In genomic region chr6:153140299-153140698, GRCh38 we compare ENCODE assay signal across 15 cellular contexts. TPM values are rescaled to one million over a fixed set of nuclear protein-coding genes. Genes with fewer than 3 reads are reported as not detected.
DNase-seq lines count a peak whose midpoint lies in the region; ATAC-seq and TF ChIP-seq lines count a peak whose summit lies in the region.
"Had no signal": no experiment of that assay in that cellular context is flagged by ENCODE, and none has a peak within 500 bp of the region (broad histone marks: within the 10 kb centered on the region; RNA-seq: fewer than 3 reads in every experiment).

No MANE protein-coding gene starts in this region.

- no peaks in the 10 kb centered on the region for H3K27me3 Mint-ChIP-seq in activated CD8-positive, alpha-beta memory T cell treated with anti-CD3 and anti-CD28 coated beads, Interleukin-2, amount 10 ng/mL, durations not matched to agents 7 days and 5 days
- no peaks in the 10 kb centered on the region for H3K27me3 Mint-ChIP-seq in activated CD4-positive, alpha-beta T cell treated with anti-CD3 and anti-CD28 coated beads, Interleukin-2, amount 10 ng/mL, durations not matched to agents 7 days and 5 days
- no peaks in the 10 kb centered on the region for H3K27me3 Mint-ChIP-seq in activated naive CD4-positive, alpha-beta T cell treated with anti-CD3 and anti-CD28 coated beads, Interleukin-2, amount 10 ng/mL, durations not matched to agents 7 days and 5 days
- H3K27me3 Mint-ChIP-seq: activated naive CD8-positive, alpha-beta T cell treated with anti-CD3 and anti-CD28 coated beads, Interleukin-2, amount 10 ng/mL, durations not matched to agents 7 days and 5 days had no signal

- H3K36me3 Mint-ChIP-seq in activated CD8-positive, alpha-beta memory T cell treated with anti-CD3 and anti-CD28 coated beads, Interleukin-2, amount 10 ng/mL, durations not matched to agents 7 days and 5 days, result no peaks in the 10 kb centered on the region
- H3K36me3 Mint-ChIP-seq in activated CD4-positive, alpha-beta T cell treated with anti-CD3 and anti-CD28 coated beads, Interleukin-2, amount 10 ng/mL, durations not matched to agents 7 days and 5 days (ENCODE audit: low read depth), result no peaks in the 10 kb centered on the region
- H3K36me3 Mint-ChIP-seq in activated naive CD4-positive, alpha-beta T cell treated with anti-CD3 and anti-CD28 coated beads, Interleukin-2, amount 10 ng/mL, durations not matched to agents 7 days and 5 days, result no peaks in the 10 kb centered on the region
- H3K36me3 Mint-ChIP-seq: activated naive CD8-positive, alpha-beta T cell treated with anti-CD3 and anti-CD28 coated beads, Interleukin-2, amount 10 ng/mL, durations not matched to agents 7 days and 5 days had no signal

- H3K4me1 Mint-ChIP-seq in activated CD8-positive, alpha-beta memory T cell treated with anti-CD3 and anti-CD28 coated beads, Interleukin-2, amount 10 ng/mL, durations not matched to agents 7 days and 5 days, result no peaks in the 10 kb centered on the region
- H3K4me1 Mint-ChIP-seq in activated CD4-positive, alpha-beta T cell treated with anti-CD3 and anti-CD28 coated beads, Interleukin-2, amount 10 ng/mL, durations not matched to agents 7 days and 5 days, result no peaks in the 10 kb centered on the region
- no peaks in the 10 kb centered on the region for H3K4me1 Mint-ChIP-seq in activated naive CD4-positive, alpha-beta T cell treated with anti-CD3 and anti-CD28 coated beads, Interleukin-2, amount 10 ng/mL, durations not matched to agents 7 days and 5 days
- H3K4me1 Mint-ChIP-seq: activated naive CD8-positive, alpha-beta T cell treated with anti-CD3 and anti-CD28 coated beads, Interleukin-2, amount 10 ng/mL, durations not matched to agents 7 days and 5 days had no signal

- no peak for ATAC-seq in activated CD8-positive, alpha-beta memory T cell treated with anti-CD3 and anti-CD28 coated beads, Interleukin-2, amount 10 ng/mL, durations not matched to agents 7 days and 5 days
- ATAC-seq: psoas muscle had no signal

- H3K4me3 Mint-ChIP-seq in activated CD8-positive, alpha-beta memory T cell treated with anti-CD3 and anti-CD28 coated beads, Interleukin-2, amount 10 ng/mL, durations not matched to agents 7 days and 5 days, result no peak overlapping the region
- H3K4me3 Mint-ChIP-seq in activated CD4-positive, alpha-beta T cell treated with anti-CD3 and anti-CD28 coated beads, Interleukin-2, amount 10 ng/mL, durations not matched to agents 7 days and 5 days, result no peak overlapping the region
- no peak overlapping the region for H3K4me3 Mint-ChIP-seq in activated naive CD4-positive, alpha-beta T cell treated with anti-CD3 and anti-CD28 coated beads, Interleukin-2, amount 10 ng/mL, durations not matched to agents 7 days and 5 days
- H3K4me3 Mint-ChIP-seq: activated naive CD8-positive, alpha-beta T cell treated with anti-CD3 and anti-CD28 coated beads, Interleukin-2, amount 10 ng/mL, durations not matched to agents 7 days and 5 days had no signal

- CTCF ChIA-PET in activated CD8-positive, alpha-beta memory T cell treated with anti-CD3 and anti-CD28 coated beads, Interleukin-2, amount 10 ng/mL, durations not matched to agents 7 days and 5 days (lab: Charles Lee), result no interaction called here
- CTCF ChIA-PET in activated CD4-positive, alpha-beta T cell treated with anti-CD3 and anti-CD28 coated beads, Interleukin-2, amount 10 ng/mL, durations not matched to agents 7 days and 5 days (lab: Charles Lee), result no interaction called here
- CTCF ChIA-PET in activated naive CD4-positive, alpha-beta T cell treated with anti-CD3 and anti-CD28 coated beads, Interleukin-2, amount 10 ng/mL, durations not matched to agents 7 days and 5 days (lab: Charles Lee), result no interaction called here

- H3K27ac ChIP-seq in VCaP, result peak overlapping the region; percentile 38; the same call in 1 of the 2 replicates
- H3K27ac ChIP-seq: esophagus squamous epithelium, psoas muscle, RWPE1 had no signal

- no peaks in the 10 kb centered on the region for H3K9me3 Mint-ChIP-seq in activated CD8-positive, alpha-beta memory T cell treated with anti-CD3 and anti-CD28 coated beads, Interleukin-2, amount 10 ng/mL, durations not matched to agents 7 days and 5 days (ENCODE audit: low read depth)
- no peaks in the 10 kb centered on the region for H3K9me3 Mint-ChIP-seq in activated CD4-positive, alpha-beta T cell treated with anti-CD3 and anti-CD28 coated beads, Interleukin-2, amount 10 ng/mL, durations not matched to agents 7 days and 5 days
- no peaks in the 10 kb centered on the region for H3K9me3 Mint-ChIP-seq in activated naive CD4-positive, alpha-beta T cell treated with anti-CD3 and anti-CD28 coated beads, Interleukin-2, amount 10 ng/mL, durations not matched to agents 7 days and 5 days
- H3K9me3 Mint-ChIP-seq: activated naive CD8-positive, alpha-beta T cell treated with anti-CD3 and anti-CD28 coated beads, Interleukin-2, amount 10 ng/mL, durations not matched to agents 7 days and 5 days had no signal

- H3K27ac Mint-ChIP-seq in activated CD8-positive, alpha-beta memory T cell treated with anti-CD3 and anti-CD28 coated beads, Interleukin-2, amount 10 ng/mL, durations not matched to agents 7 days and 5 days, result no peak overlapping the region
- no peak overlapping the region for H3K27ac Mint-ChIP-seq in activated CD4-positive, alpha-beta T cell treated with anti-CD3 and anti-CD28 coated beads, Interleukin-2, amount 10 ng/mL, durations not matched to agents 7 days and 5 days
- H3K27ac Mint-ChIP-seq in activated naive CD4-positive, alpha-beta T cell treated with anti-CD3 and anti-CD28 coated beads, Interleukin-2, amount 10 ng/mL, durations not matched to agents 7 days and 5 days, result no peak overlapping the region
- H3K27ac Mint-ChIP-seq: activated naive CD8-positive, alpha-beta T cell treated with anti-CD3 and anti-CD28 coated beads, Interleukin-2, amount 10 ng/mL, durations not matched to agents 7 days and 5 days had no signal

- peak; percentile 89 for DNase-seq in DMS53 (lab: John Stamatoyannopoulos, UW)
- peak; percentile 38 to 96 (median 89) for DNase-seq in NCI-H1417 (lab: John Stamatoyannopoulos, UW)
- DNase-seq in NCI-H345 (lab: John Stamatoyannopoulos, UW), result peak; percentile 95
- DNase-seq in activated CD8-positive, alpha-beta memory T cell treated with anti-CD3 and anti-CD28 coated beads, Interleukin-2, amount 10 ng/mL, durations not matched to agents 7 days and 5 days, result no peak
- no peak for DNase-seq in activated CD4-positive, alpha-beta T cell treated with anti-CD3 and anti-CD28 coated beads, Interleukin-2, amount 10 ng/mL, durations not matched to agents 7 days and 5 days
- no peak for DNase-seq in activated naive CD4-positive, alpha-beta T cell treated with anti-CD3 and anti-CD28 coated beads, Interleukin-2, amount 10 ng/mL, durations not matched to agents 7 days and 5 days
- DNase-seq in 8988T, result no peak
- DNase-seq: activated naive CD8-positive, alpha-beta T cell treated with anti-CD3 and anti-CD28 coated beads, Interleukin-2, amount 10 ng/mL, durations not matched to agents 7 days and 5 days; esophagus squamous epithelium; kidney; NCI-H1930; psoas muscle; stimulated activated naive CD4-positive, alpha-beta T cell had no signal

- POLR2A ChIA-PET in activated CD4-positive, alpha-beta T cell treated with anti-CD3 and anti-CD28 coated beads, Interleukin-2, amount 10 ng/mL, durations not matched to agents 7 days and 5 days (lab: Charles Lee), result no interaction called here

- no peak for TF ChIP-seq CTCF in VCaP (conservative IDR thresholded peaks at IDR 0.05)

RNA-seq across cellular contexts. Expression of gene RGS17, which starts 9.2 kb away (rescaled TPM):
- total RNA-seq in activated CD8-positive, alpha-beta memory T cell treated with anti-CD3 and anti-CD28 coated beads, Interleukin-2, amount 10 ng/mL, durations not matched to agents 7 days and 5 days, result not detected
- total RNA-seq in activated CD4-positive, alpha-beta T cell treated with anti-CD3 and anti-CD28 coated beads, Interleukin-2, amount 10 ng/mL, durations not matched to agents 7 days and 5 days, result not detected
- total RNA-seq: activated naive CD8-positive, alpha-beta T cell treated with anti-CD3 and anti-CD28 coated beads, Interleukin-2, amount 10 ng/mL, durations not matched to agents 7 days and 5 days had no signal

Comparison
In these comparisons a context has a peak if more than half of its experiments do, and no peak if none do; other contexts are left out.
1. DNase-seq: peak in DMS53 (single experiment), NCI-H1417 (3 of 3) and NCI-H345 (single experiment); none in activated CD8-positive, alpha-beta memory T cell treated with anti-CD3 and anti-CD28 coated beads, Interleukin-2, amount 10 ng/mL, durations not matched to agents 7 days and 5 days (single experiment), activated CD4-positive, alpha-beta T cell treated with anti-CD3 and anti-CD28 coated beads, Interleukin-2, amount 10 ng/mL, durations not matched to agents 7 days and 5 days (single experiment), activated naive CD4-positive, alpha-beta T cell treated with anti-CD3 and anti-CD28 coated beads, Interleukin-2, amount 10 ng/mL, durations not matched to agents 7 days and 5 days (single experiment) and 8988T (single experiment).